16 cellular contexts compared by ENCODE assay signal in genomic region chr7:119197172-119197871, GRCh38.
DNase-seq lines count a peak whose midpoint lies in the region; ATAC-seq, FAIRE-seq and TF ChIP-seq lines count a peak whose summit lies in the region.
"Had no signal": no experiment of that assay in that cellular context is flagged by ENCODE, and none has a peak within 500 bp of the region (broad histone marks: within the 10 kb centered on the region; RNA-seq: fewer than 3 reads in every experiment).

No MANE protein-coding gene starts in this region.

- H3K9me3 Mint-ChIP-seq in activated CD4-positive, alpha-beta T cell treated with anti-CD3 and anti-CD28 coated beads, Interleukin-2, amount 10 ng/mL, durations not matched to agents 24 days and 14 days = no peaks in the 10 kb centered on the region

- intact Hi-C loops in activated CD4-positive, alpha-beta T cell treated with anti-CD3 and anti-CD28 coated beads, Interleukin-2, amount 10 ng/mL, durations not matched to agents 24 days and 14 days (cut with micrococcal nuclease) = no loop called here

- H3K36me3 Mint-ChIP-seq in activated CD4-positive, alpha-beta T cell treated with anti-CD3 and anti-CD28 coated beads, Interleukin-2, amount 10 ng/mL, durations not matched to agents 24 days and 14 days (ENCODE audit: low read depth) = no peaks in the 10 kb centered on the region

- no peak overlapping the region for H3K4me3 ChIP-seq in bronchial epithelial cell (ENCODE audit: low read depth, low read length)
- H3K4me3 ChIP-seq: BLaER1, left ventricle myocardium inferior had no signal

- ATAC-seq in GM19351 (IDR thresholded peaks at IDR 0.05; ENCODE audit: unreplicated experiment) = peak; percentile 24
- peak; percentile 20 for ATAC-seq in HG02852 (IDR thresholded peaks at IDR 0.05; ENCODE audit: unreplicated experiment)
- ATAC-seq in HG02623 (IDR thresholded peaks at IDR 0.05; ENCODE audit: unreplicated experiment) = no peak
- ATAC-seq in activated CD4-positive, CD25-positive, alpha-beta regulatory T cell treated with anti-CD3 and anti-CD28 coated beads, Interleukin-2, amount 50 U/mL, for 24 hours = no peak
- ATAC-seq: right cardiac atrium had no signal

- no peaks in the 10 kb centered on the region for H3K4me1 Mint-ChIP-seq in activated CD4-positive, alpha-beta T cell treated with anti-CD3 and anti-CD28 coated beads, Interleukin-2, amount 10 ng/mL, durations not matched to agents 24 days and 14 days

- no peak for FAIRE-seq in bronchial epithelial cell (lab: Jason Lieb, UNC)
- FAIRE-seq: astrocyte, HTR-8/SVneo had no signal

- no peaks in the 10 kb centered on the region for H3K27me3 Mint-ChIP-seq in activated CD4-positive, alpha-beta T cell treated with anti-CD3 and anti-CD28 coated beads, Interleukin-2, amount 10 ng/mL, durations not matched to agents 24 days and 14 days
- H3K27me3 Mint-ChIP-seq: activated CD8-positive, alpha-beta T cell treated with anti-CD3 and anti-CD28 coated beads for 36 hours had no signal

- no peak overlapping the region for H3K27ac Mint-ChIP-seq in activated CD4-positive, alpha-beta T cell treated with anti-CD3 and anti-CD28 coated beads, Interleukin-2, amount 10 ng/mL, durations not matched to agents 24 days and 14 days
- H3K27ac Mint-ChIP-seq: activated CD8-positive, alpha-beta T cell treated with anti-CD3 and anti-CD28 coated beads for 36 hours; activated naive CD4-positive, alpha-beta T cell treated with anti-CD3 and anti-CD28 coated beads for 36 hours had no signal

- TF ChIP-seq CTCF in 22Rv1 (IDR thresholded peaks at IDR 0.05) = no peak
- TF ChIP-seq CTCF in bronchial epithelial cell (IDR thresholded peaks at IDR 0.05; ENCODE audit: insufficient read depth, low read length, severe bottlenecking) = no peak

- H3K4me3 Mint-ChIP-seq in activated CD4-positive, alpha-beta T cell treated with anti-CD3 and anti-CD28 coated beads, Interleukin-2, amount 10 ng/mL, durations not matched to agents 24 days and 14 days = no peak overlapping the region
- H3K4me3 Mint-ChIP-seq: activated CD8-positive, alpha-beta T cell treated with anti-CD3 and anti-CD28 coated beads for 36 hours; activated naive CD4-positive, alpha-beta T cell treated with anti-CD3 and anti-CD28 coated beads for 36 hours had no signal

- DNase-seq in bronchial epithelial cell (ENCODE audit: low read depth) = peak; percentile 55
- DNase-seq in activated CD4-positive, alpha-beta T cell treated with anti-CD3 and anti-CD28 coated beads, Interleukin-2, amount 10 ng/mL, durations not matched to agents 24 days and 14 days = no peak
- no peak for DNase-seq in activated effector memory CD4-positive, alpha-beta T cell treated with Interleukin-2 at 50 U/mL for 16 hours
- DNase-seq: activated T-cell treated with anti-CD3 and anti-CD28 coated beads, Interleukin-2, amount 50 U/mL, for 1 hour; left ventricle myocardium inferior; right cardiac atrium had no signal

- 0 out of 2 replicates have a peak overlapping the region, but pooled peaks have one; percentile 4 for H3K27ac ChIP-seq in 22Rv1
- H3K27ac ChIP-seq: BLaER1, left ventricle myocardium inferior had no signal

- H3K36me3 ChIP-seq in bronchial epithelial cell (ENCODE audit: control insufficient read depth, insufficient read depth, low read length) = no peaks in the 10 kb centered on the region
- H3K36me3 ChIP-seq: BLaER1, left ventricle myocardium inferior had no signal

- no peaks in the 10 kb centered on the region for H3K27me3 ChIP-seq in bronchial epithelial cell (ENCODE audit: control insufficient read depth, insufficient read depth, low read length)
- H3K27me3 ChIP-seq: BLaER1 had no signal

Comparison
In these comparisons a context has a peak if more than half of its experiments do, and no peak if none do; other contexts are left out.
1. ATAC-seq: peak in GM19351 (single experiment) and HG02852 (single experiment); none in HG02623 (single experiment) and activated CD4-positive, CD25-positive, alpha-beta regulatory T cell treated with anti-CD3 and anti-CD28 coated beads, Interleukin-2, amount 50 U/mL, for 24 hours (0 of 2).